In the genomic region with DNA sequence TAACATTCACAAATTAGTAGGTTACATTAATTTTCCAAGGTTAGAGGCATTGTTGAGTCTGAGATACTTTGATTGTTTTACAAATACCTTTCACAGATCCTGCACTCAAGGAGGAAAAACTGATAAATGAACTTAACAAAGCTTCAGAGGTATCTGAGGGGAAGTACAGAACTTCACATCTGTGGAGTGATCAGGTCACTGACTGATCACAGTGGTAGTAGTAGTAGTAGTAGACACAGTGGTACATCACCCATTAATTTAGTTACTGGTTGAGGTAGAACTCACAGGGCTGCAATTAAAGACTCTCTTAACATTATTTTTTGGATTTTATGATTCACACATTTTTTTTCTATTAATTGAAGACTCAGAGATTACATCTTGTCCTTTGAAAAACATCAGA, we compare ENCODE assay signal across 1 cellular context.
TF ChIP-seq lines count a peak whose summit lies in the region.

No MANE protein-coding gene starts in this region.

TF ChIP-seq in GM12878, 131 proteins besides CTCF, POLR2A, EP300 and RAD21:
- TF ChIP-seq FOS (IDR thresholded peaks at IDR 0.05; ENCODE audit: borderline replicate concordance, extremely low read depth, insufficient read length): no peak
- no peak for TF ChIP-seq EED (IDR thresholded peaks at IDR 0.05; ENCODE audit: low read depth)
- TF ChIP-seq, protein P1, sequence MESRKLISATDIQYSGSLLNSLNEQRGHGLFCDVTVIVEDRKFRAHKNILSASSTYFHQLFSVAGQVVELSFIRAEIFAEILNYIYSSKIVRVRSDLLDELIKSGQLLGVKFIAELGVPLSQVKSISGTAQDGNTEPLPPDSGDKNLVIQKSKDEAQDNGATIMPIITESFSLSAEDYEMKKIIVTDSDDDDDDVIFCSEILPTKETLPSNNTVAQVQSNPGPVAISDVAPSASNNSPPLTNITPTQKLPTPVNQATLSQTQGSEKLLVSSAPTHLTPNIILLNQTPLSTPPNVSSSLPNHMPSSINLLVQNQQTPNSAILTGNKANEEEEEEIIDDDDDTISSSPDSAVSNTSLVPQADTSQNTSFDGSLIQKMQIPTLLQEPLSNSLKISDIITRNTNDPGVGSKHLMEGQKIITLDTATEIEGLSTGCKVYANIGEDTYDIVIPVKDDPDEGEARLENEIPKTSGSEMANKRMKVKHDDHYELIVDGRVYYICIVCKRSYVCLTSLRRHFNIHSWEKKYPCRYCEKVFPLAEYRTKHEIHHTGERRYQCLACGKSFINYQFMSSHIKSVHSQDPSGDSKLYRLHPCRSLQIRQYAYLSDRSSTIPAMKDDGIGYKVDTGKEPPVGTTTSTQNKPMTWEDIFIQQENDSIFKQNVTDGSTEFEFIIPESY (IDR thresholded peaks at IDR 0.05): no peak
- no peak for TF ChIP-seq SIN3A (IDR thresholded peaks at IDR 0.05; ENCODE audit: low read depth, low read length)
- TF ChIP-seq ZNF274 (IDR thresholded peaks at IDR 0.05; ENCODE audit: insufficient read depth, insufficient read length): no peak
- TF ChIP-seq HDAC2 (IDR thresholded peaks at IDR 0.05): no peak
- TF ChIP-seq TCF7 (IDR thresholded peaks at IDR 0.05; ENCODE audit: borderline replicate concordance): no peak
- no peak for TF ChIP-seq KAT2A (conservative IDR thresholded peaks at IDR 0.05; ENCODE audit: control insufficient read depth, low read depth, low read length)
- TF ChIP-seq MLLT1 (IDR thresholded peaks at IDR 0.05): no peak
